Comparison of ENCODE assay signal across 2 cellular contexts in genomic region chr2:32456808-32457207, GRCh38.
TF ChIP-seq lines count a peak whose summit lies in the region.

No MANE protein-coding gene starts in this region.

TF ChIP-seq in HepG2, 621 proteins besides CTCF, POLR2A, EP300 and RAD21:
- TF ChIP-seq FOXM1 (CRISPR knock-in tag; IDR thresholded peaks at IDR 0.05) = no peak
- no peak for TF ChIP-seq TAF1 (CRISPR knock-in tag; IDR thresholded peaks at IDR 0.05)
- TF ChIP-seq ZNF121 (CRISPR knock-in tag; IDR thresholded peaks at IDR 0.05) = peak; percentile 89

TF ChIP-seq in K562, 482 proteins besides CTCF, POLR2A, EP300 and RAD21:
- peak; percentile 88 for TF ChIP-seq ZNF121 (CRISPR knock-in tag; conservative IDR thresholded peaks at IDR 0.05)
- no peak for TF ChIP-seq FOS (IDR thresholded peaks at IDR 0.05; ENCODE audit: extremely low read depth, insufficient read length)
